ENCODE assay signal across 16 cellular contexts in the genomic region with DNA sequence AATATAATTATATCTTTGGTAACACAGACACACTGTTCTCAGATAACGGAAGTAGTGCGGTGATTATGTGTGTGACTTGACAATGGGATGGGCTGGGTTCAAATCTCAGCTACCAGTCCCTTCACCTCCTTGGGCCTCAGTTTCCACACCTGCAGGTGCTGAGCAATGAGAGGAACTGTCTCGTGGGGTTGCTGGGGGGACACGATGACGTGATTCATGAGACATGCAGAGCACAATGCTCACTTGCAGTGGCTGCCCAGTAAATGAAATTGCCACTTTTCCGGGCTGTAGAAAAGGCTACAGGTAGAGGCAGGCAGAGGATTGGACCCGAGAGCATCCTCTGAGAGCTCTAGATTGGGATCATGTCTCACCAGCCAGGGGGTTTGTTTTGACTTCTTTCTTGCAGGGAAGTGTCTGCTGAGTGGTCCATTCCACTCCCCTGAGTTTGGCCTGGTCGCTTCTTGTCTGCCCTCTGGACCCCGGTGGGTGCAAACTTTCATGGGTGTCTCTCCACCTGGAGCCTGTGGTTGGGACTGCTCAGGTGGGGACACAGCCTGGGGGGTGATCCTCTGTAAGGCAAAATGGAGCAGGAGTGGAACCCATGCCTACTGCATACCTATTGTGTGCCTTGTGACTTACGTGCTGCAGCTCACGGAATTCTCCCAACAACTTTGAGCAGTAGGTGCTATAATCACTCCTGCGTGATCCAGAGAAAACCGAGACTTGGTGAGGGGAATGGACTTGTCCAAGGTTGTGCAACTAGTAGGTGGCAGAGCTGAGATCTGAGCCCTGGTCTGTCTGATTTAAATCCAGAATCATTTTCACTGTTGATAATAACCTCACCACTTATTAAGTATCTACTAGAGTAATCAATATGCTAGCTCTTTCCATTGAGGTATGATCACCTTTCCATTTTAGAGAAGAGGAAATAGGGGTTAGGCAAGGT.
DNase-seq lines count a peak whose midpoint lies in the region; ATAC-seq and TF ChIP-seq lines count a peak whose summit lies in the region.
"Had no signal": no experiment of that assay in that cellular context is flagged by ENCODE, and none has a peak within 500 bp of the region (broad histone marks: within the 10 kb centered on the region; RNA-seq: fewer than 3 reads in every experiment).

No MANE protein-coding gene starts in this region.

- H3K27me3 Mint-ChIP-seq in activated CD4-positive, alpha-beta T cell treated with anti-CD3 and anti-CD28 coated beads, Interleukin-2, amount 10 ng/mL, durations not matched to agents 7 days and 5 days: peaks cover 5% of the 10 kb centered on the region
- H3K27me3 Mint-ChIP-seq in T-helper 17 cell: peaks cover 5% of the 10 kb centered on the region

- no peak for ATAC-seq in T-helper 17 cell
- no peak for ATAC-seq in GM21717 (IDR thresholded peaks at IDR 0.05; ENCODE audit: unreplicated experiment)
- no peak for ATAC-seq in GM18858 (IDR thresholded peaks at IDR 0.05; ENCODE audit: unreplicated experiment)
- ATAC-seq: HCT116 had no signal

- CTCF ChIA-PET in activated CD4-positive, alpha-beta T cell treated with anti-CD3 and anti-CD28 coated beads, Interleukin-2, amount 10 ng/mL, durations not matched to agents 7 days and 5 days (lab: Charles Lee): interaction anchor here (0.6 to 3.3 kb wide), 10 partner anchors 9 to 179 kb away, joined by 3 to 22 read pairs (median 4); no protein-coding TSS in a partner anchor

- no peak overlapping the region for H3K4me3 ChIP-seq in esophagus squamous epithelium
- no peak overlapping the region for H3K4me3 ChIP-seq in suprapubic skin

- TF ChIP-seq CTCF in esophagus squamous epithelium (IDR thresholded peaks at IDR 0.05) (no peak), suprapubic skin (IDR thresholded peaks at IDR 0.05) (no peak)

- peak overlapping the region; percentile 39 for H3K4me3 Mint-ChIP-seq in activated CD4-positive, alpha-beta T cell treated with anti-CD3 and anti-CD28 coated beads, Interleukin-2, amount 10 ng/mL, durations not matched to agents 7 days and 5 days
- H3K4me3 Mint-ChIP-seq in T-helper 17 cell: peak overlapping the region; percentile 79

- H3K4me1 Mint-ChIP-seq in activated CD4-positive, alpha-beta T cell treated with anti-CD3 and anti-CD28 coated beads, Interleukin-2, amount 10 ng/mL, durations not matched to agents 7 days and 5 days: peaks cover 64% of the 10 kb centered on the region
- H3K4me1 Mint-ChIP-seq in T-helper 17 cell: peaks cover 29% of the 10 kb centered on the region

- POLR2A ChIA-PET in activated CD4-positive, alpha-beta T cell treated with anti-CD3 and anti-CD28 coated beads, Interleukin-2, amount 10 ng/mL, durations not matched to agents 7 days and 5 days (lab: Charles Lee): interaction anchor here (0.6 kb wide), 1 partner anchor 48 kb away, joined by 4 read pairs; no protein-coding TSS in a partner anchor

- H3K9me3 ChIP-seq in T-helper 17 cell (ENCODE audit: control insufficient read depth, low read length, poor library complexity, severe bottlenecking) (no peaks in the 10 kb centered on the region), esophagus squamous epithelium (no peaks in the 10 kb centered on the region), suprapubic skin (no peaks in the 10 kb centered on the region)
- H3K9me3 ChIP-seq: heart right ventricle had no signal

- H3K27ac ChIP-seq in esophagus squamous epithelium (peak overlapping the region in 3 of 4 donors; percentile 55 to 87 (median 73)), suprapubic skin (peak overlapping the region; percentile 82), caudate nucleus (ENCODE audit: low read depth, low read length) (no peak overlapping the region)
- H3K27ac ChIP-seq: epithelial cell of prostate had no signal

- WGBS in esophagus squamous epithelium, 2 donors: 74 to 89% methylated on average over 10 to 12 of the region's 13 CpGs
- WGBS in suprapubic skin: 93% methylated on average over 13 of the region's 13 CpGs

- peaks cover 3% of the 10 kb centered on the region for H3K36me3 Mint-ChIP-seq in activated CD4-positive, alpha-beta T cell treated with anti-CD3 and anti-CD28 coated beads, Interleukin-2, amount 10 ng/mL, durations not matched to agents 7 days and 5 days (ENCODE audit: low read depth)
- no peaks in the 10 kb centered on the region for H3K36me3 Mint-ChIP-seq in T-helper 17 cell (ENCODE audit: low read depth)
- H3K36me3 Mint-ChIP-seq: naive B cell had no signal

- H3K27ac Mint-ChIP-seq in activated CD4-positive, alpha-beta T cell treated with anti-CD3 and anti-CD28 coated beads, Interleukin-2, amount 10 ng/mL, durations not matched to agents 7 days and 5 days: peak overlapping the region; percentile 94
- peak overlapping the region; percentile 89 for H3K27ac Mint-ChIP-seq in T-helper 17 cell

- H3K9me3 Mint-ChIP-seq in activated CD4-positive, alpha-beta T cell treated with anti-CD3 and anti-CD28 coated beads, Interleukin-2, amount 10 ng/mL, durations not matched to agents 7 days and 5 days: no peaks in the 10 kb centered on the region
- H3K9me3 Mint-ChIP-seq: naive B cell had no signal

- H3K36me3 ChIP-seq in esophagus squamous epithelium (no peaks in the 10 kb centered on the region), suprapubic skin (no peaks in the 10 kb centered on the region)
- H3K36me3 ChIP-seq: heart right ventricle had no signal

- intact Hi-C loops in esophagus squamous epithelium (cut with DNase I): no loop called here

- no peak for TF ChIP-seq POLR2A in esophagus squamous epithelium (IDR thresholded peaks at IDR 0.05)
- TF ChIP-seq POLR2A in suprapubic skin (IDR thresholded peaks at IDR 0.05): no peak

- no peak for DNase-seq in activated CD4-positive, alpha-beta T cell treated with anti-CD3 and anti-CD28 coated beads, Interleukin-2, amount 10 ng/mL, durations not matched to agents 7 days and 5 days
- no peak for DNase-seq in activated CD4-positive, alpha-beta T cell treated with anti-CD3 and anti-CD28 coated beads for 48 hours
- DNase-seq in T-helper 17 cell (no peak), esophagus squamous epithelium (lab: John Stamatoyannopoulos, UW) (no peak), suprapubic skin (ENCODE audit: low spot score in 2 of 2) (no peak), caudate nucleus (lab: John Stamatoyannopoulos, UW) (no peak)
- DNase-seq: ACHN; activated CD4-positive, CD25-positive, alpha-beta regulatory T cell; heart right ventricle; left colon; naive B cell; right cardiac atrium had no signal

- H3K4me1 ChIP-seq in esophagus squamous epithelium: peaks cover 0 to 44% (median 42%) of the 10 kb centered on the region in 3 donors
- peaks cover 40% of the 10 kb centered on the region for H3K4me1 ChIP-seq in suprapubic skin

- TF ChIP-seq EP300 in suprapubic skin (IDR thresholded peaks at IDR 0.05): no peak

- H3K27me3 ChIP-seq in esophagus squamous epithelium (no peaks in the 10 kb centered on the region), suprapubic skin (no peaks in the 10 kb centered on the region)
- H3K27me3 ChIP-seq: heart right ventricle had no signal
